ENCODE assay signal across 27 cellular contexts in the genomic region with DNA sequence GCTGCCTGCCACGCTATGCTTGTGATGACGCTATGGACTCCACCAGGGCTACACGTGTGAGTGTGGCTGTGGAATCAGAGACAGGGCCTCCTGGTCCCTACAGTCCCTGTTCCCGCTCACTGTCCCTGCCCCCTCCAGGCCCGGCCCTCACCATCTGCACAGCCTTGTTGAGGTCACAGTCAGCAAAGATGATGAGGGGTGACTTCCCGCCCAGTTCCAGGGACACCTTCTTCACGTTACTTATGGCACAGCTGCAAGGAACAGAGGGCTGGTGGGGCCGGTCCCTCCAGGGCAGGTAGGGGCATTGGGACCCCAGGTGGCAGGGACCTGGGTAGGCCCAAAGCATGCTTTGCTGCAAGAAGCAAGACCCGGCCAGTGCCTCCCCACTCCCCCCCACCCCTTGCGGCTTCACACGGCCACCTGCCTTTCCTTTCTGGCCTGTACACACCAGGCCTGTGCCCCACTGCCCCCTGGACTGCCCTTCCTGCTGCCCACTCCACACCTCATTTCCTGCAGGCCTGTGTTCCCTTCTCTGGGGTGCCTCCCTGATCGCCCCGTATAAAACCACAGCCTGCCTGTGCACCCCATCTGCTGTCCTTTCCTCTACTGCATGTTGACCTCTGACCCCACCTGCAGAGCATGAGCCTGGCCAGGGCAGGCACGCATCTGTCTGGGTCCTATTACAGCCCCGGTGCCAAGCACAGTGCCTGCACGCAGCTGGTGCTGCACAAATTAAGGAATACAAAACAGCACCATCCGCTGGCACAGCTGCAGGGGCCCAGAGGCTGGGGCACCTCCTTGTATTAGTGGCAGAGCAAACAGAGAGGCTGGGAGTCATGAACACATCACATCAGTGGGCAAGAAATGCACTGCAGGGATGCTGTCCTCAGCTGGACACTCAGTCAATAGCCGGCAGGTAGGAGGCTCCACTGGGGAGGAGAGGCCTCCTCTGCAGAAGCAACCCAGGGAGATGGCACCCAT. TPM values are rescaled to one million over a fixed set of nuclear protein-coding genes. Genes with fewer than 3 reads are reported as not detected.
A peak's percentile ranks its signal among the peaks of the same experiment; 100 is the strongest.
DNase-seq lines count a peak whose midpoint lies in the region; ATAC-seq and TF ChIP-seq lines count a peak whose summit lies in the region.
"Had no signal": no experiment of that assay in that cellular context is flagged by ENCODE, and none has a peak within 500 bp of the region (broad histone marks: within the 10 kb centered on the region; RNA-seq: fewer than 3 reads in every experiment).

No MANE protein-coding gene starts in this region.

- TF ChIP-seq CTCF in CD14-positive monocyte (IDR thresholded peaks at IDR 0.05) (no peak), lower lobe of right lung (IDR thresholded peaks at IDR 0.05) (no peak), endothelial cell (IDR thresholded peaks at IDR 0.05; ENCODE audit: unreplicated experiment) (no peak)

- no peaks in the 10 kb centered on the region for H3K36me3 ChIP-seq in H7 (replicated peaks; ENCODE audit: control insufficient read depth, insufficient read depth, low read length)
- H3K36me3 ChIP-seq in lower lobe of right lung, result no peaks in the 10 kb centered on the region
- H3K36me3 ChIP-seq: brain microvascular endothelial cell, neural progenitor cell, upper lobe of right lung had no signal

- no peaks in the 10 kb centered on the region for H3K4me1 ChIP-seq in lower lobe of right lung
- H3K4me1 ChIP-seq: gastroesophageal sphincter, neural progenitor cell, upper lobe of right lung had no signal

- H3K4me3 Mint-ChIP-seq in CD14-positive monocyte, result no peak overlapping the region
- no peak overlapping the region for H3K4me3 Mint-ChIP-seq in endothelial cell (ENCODE audit: unreplicated experiment)
- H3K4me3 Mint-ChIP-seq: neural progenitor cell; T-helper 1 cell treated with Interleukin-12 subunit alpha and Interleukin-12 subunit beta and Interleukin-4 antibody, amounts not matched to agents 30 μg/mL and 1 μg/mL, for 36 hours had no signal

- no peak for ATAC-seq in sciatic nerve
- no peak for ATAC-seq in lower lobe of right lung
- ATAC-seq in GM19397 (IDR thresholded peaks at IDR 0.05; ENCODE audit: unreplicated experiment), result no peak
- ATAC-seq: activated CD4-positive, CD25-positive, alpha-beta regulatory T cell treated with anti-CD3 and anti-CD28 coated beads, Interleukin-2, amount 50 U/mL, for 24 hours; gastroesophageal sphincter; upper lobe of right lung had no signal

- H3K4me1 Mint-ChIP-seq in CD14-positive monocyte (no peaks in the 10 kb centered on the region), endothelial cell (ENCODE audit: unreplicated experiment) (no peaks in the 10 kb centered on the region)
- H3K4me1 Mint-ChIP-seq: neural progenitor cell had no signal

- no peaks in the 10 kb centered on the region for H3K9me3 Mint-ChIP-seq in CD14-positive monocyte
- H3K9me3 Mint-ChIP-seq in endothelial cell (ENCODE audit: unreplicated experiment), result no peaks in the 10 kb centered on the region
- H3K9me3 Mint-ChIP-seq: activated naive CD4-positive, alpha-beta T cell treated with anti-CD3 and anti-CD28 coated beads, Interleukin-2, amount 50 U/mL, for 72 hours; neural progenitor cell; T-helper 1 cell treated with Interleukin-12 subunit alpha and Interleukin-12 subunit beta and Interleukin-4 antibody, amounts not matched to agents 30 μg/mL and 1 μg/mL, for 36 hours had no signal

- H3K27ac Mint-ChIP-seq in CD14-positive monocyte (no peak overlapping the region), endothelial cell (ENCODE audit: unreplicated experiment) (no peak overlapping the region)
- H3K27ac Mint-ChIP-seq: activated naive CD4-positive, alpha-beta T cell treated with anti-CD3 and anti-CD28 coated beads, Interleukin-2, amount 50 U/mL, for 72 hours; neural progenitor cell; T-helper 1 cell treated with Interleukin-12 subunit alpha and Interleukin-12 subunit beta and Interleukin-4 antibody, amounts not matched to agents 30 μg/mL and 1 μg/mL, for 36 hours had no signal

- peak; percentile 15 for DNase-seq in CD14-positive monocyte (ENCODE audit: low spot score)
- peak; percentile 28 for DNase-seq in H7
- peak; percentile 44 for DNase-seq in ecto neural progenitor cell (ENCODE audit: low spot score)
- DNase-seq in sciatic nerve (ENCODE audit: low spot score), result peak; percentile 46
- no peak for DNase-seq in lower lobe of right lung
- no peak for DNase-seq in NCI-H1048 (lab: John Stamatoyannopoulos, UW)
- no peak for DNase-seq in endothelial cell (ENCODE audit: low spot score)
- DNase-seq: activated CD4-positive, alpha-beta T cell treated with anti-CD3 and anti-CD28 coated beads, Interleukin-2, amount 50 U/mL, for 4 hours; amygdala; brain microvascular endothelial cell; C1 segment of cervical spinal cord; kidney glomerular epithelial cell; NCI-H187 treated with DMSO at 0.1 percent for 48 hours; NCI-H2171; NK-92 treated with Interleukin-12 subunit alpha and Interleukin-12 subunit beta, amount 100 ng/mL, for 24 hours; right cardiac atrium; stimulated activated CD4-positive, alpha-beta T cell treated with anti-CD3 and anti-CD28 coated beads, Interleukin-4, amount 100 ng/mL, for 24 hours; substantia nigra; upper lobe of right lung had no signal

- intact Hi-C loops in CD14-positive monocyte (cut with micrococcal nuclease) (no loop called here), sciatic nerve (cut with DNase I) (no loop called here), lower lobe of right lung (cut with DNase I) (no loop called here)

- no peak overlapping the region for H3K27ac ChIP-seq in lower lobe of right lung
- H3K27ac ChIP-seq: brain microvascular endothelial cell, gastroesophageal sphincter, neural progenitor cell, upper lobe of right lung had no signal

- H3K27me3 Mint-ChIP-seq in CD14-positive monocyte (ENCODE audit: low read depth in 3 of 3), result peaks cover 1 to 11% (median 11%) of the 10 kb centered on the region in 3 donors
- H3K27me3 Mint-ChIP-seq in endothelial cell (ENCODE audit: unreplicated experiment), result peaks cover 10% of the 10 kb centered on the region

- H3K4me3 ChIP-seq in H7 (ENCODE audit: insufficient read depth, low read depth, low read length) (no peak overlapping the region), lower lobe of right lung (no peak overlapping the region)
- H3K4me3 ChIP-seq: gastroesophageal sphincter, neural progenitor cell, upper lobe of right lung had no signal

- no peaks in the 10 kb centered on the region for H3K36me3 Mint-ChIP-seq in CD14-positive monocyte
- no peaks in the 10 kb centered on the region for H3K36me3 Mint-ChIP-seq in endothelial cell (ENCODE audit: low read depth, unreplicated experiment)
- H3K36me3 Mint-ChIP-seq: activated naive CD4-positive, alpha-beta T cell treated with anti-CD3 and anti-CD28 coated beads, Interleukin-2, amount 50 U/mL, for 72 hours; neural progenitor cell had no signal

- H3K27me3 ChIP-seq in H7 (ENCODE audit: control insufficient read depth, insufficient read depth, low read length) (no peaks in the 10 kb centered on the region), lower lobe of right lung (ENCODE audit: low read depth) (peaks cover 6% of the 10 kb centered on the region)
- H3K27me3 ChIP-seq: brain microvascular endothelial cell, gastroesophageal sphincter, neural progenitor cell, upper lobe of right lung had no signal

- H3K9me3 ChIP-seq in lower lobe of right lung, result no peaks in the 10 kb centered on the region
- H3K9me3 ChIP-seq: Caco-2, gastroesophageal sphincter, SK-N-SH, upper lobe of right lung had no signal

RNA-seq across cellular contexts. Expression of gene SLC41A3, which starts 30.8 kb away (rescaled TPM):
- 10 to 100 TPM in 1 of 2 donors, 1 to 10 TPM in 1; 2.8 to 13.6 TPM for polyA plus RNA-seq in CD14-positive monocyte
- total RNA-seq in H7 (2014; rRNA removed; shearing (Covaris generic)), result 30.8 and 32.7 TPM in 2 replicates
- total RNA-seq in sciatic nerve (42.8 TPM), lower lobe of right lung (36.2 TPM), endothelial cell (ENCODE audit: unreplicated experiment) (52.3 TPM)

Comparison
In these comparisons a context has a peak if more than half of its experiments do, and no peak if none do; other contexts are left out.
1. DNase-seq: peak in CD14-positive monocyte (single experiment), H7 (single experiment), ecto neural progenitor cell (single experiment) and sciatic nerve (single experiment); none in lower lobe of right lung (single experiment), NCI-H1048 (single experiment) and endothelial cell (single experiment).